ENCODE assay signal across 14 cellular contexts in the genomic region with DNA sequence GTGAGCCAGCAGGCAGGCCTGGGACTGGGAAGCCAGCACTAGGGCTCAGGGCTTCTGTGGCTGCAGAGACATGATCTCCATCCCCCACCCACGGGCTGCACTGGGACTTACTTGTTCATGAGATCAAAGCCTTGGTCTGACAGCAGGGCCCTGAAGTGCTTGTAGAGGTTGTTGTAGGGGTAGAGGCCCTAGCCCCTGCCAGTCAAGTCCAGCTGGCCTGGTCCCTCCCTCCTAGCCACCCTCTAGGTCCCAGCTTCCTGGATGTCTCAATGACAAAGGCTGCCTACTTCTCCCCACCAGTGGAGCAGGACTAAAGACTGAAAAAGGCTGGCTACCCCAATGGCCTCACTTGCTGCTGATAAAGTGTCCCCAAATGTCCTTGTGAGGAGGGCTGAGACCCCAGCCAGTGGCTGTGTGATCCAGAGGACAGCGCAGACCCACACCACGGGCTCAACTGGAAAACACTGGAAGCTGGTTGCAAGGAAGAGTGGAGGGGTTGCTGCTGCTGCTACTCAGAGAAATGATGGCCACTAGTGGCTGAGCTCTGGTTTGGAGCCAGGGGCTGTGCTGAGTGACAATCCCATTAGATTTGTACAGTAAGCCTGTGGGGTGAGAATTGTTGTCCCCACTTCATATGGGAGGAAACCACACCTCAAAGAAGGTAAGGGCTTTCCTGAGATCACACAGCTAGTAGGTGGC. TPM values are rescaled to one million over a fixed set of nuclear protein-coding genes. Genes with fewer than 3 reads are reported as not detected.
DNase-seq lines count a peak whose midpoint lies in the region; ATAC-seq and TF ChIP-seq lines count a peak whose summit lies in the region.
"Had no signal": no experiment of that assay in that cellular context is flagged by ENCODE, and none has a peak within 500 bp of the region (broad histone marks: within the 10 kb centered on the region; RNA-seq: fewer than 3 reads in every experiment).

No MANE protein-coding gene starts in this region.

- peaks cover 6% of the 10 kb centered on the region for H3K36me3 Mint-ChIP-seq in Calu3 (ENCODE audit: insufficient read depth, unreplicated experiment)
- H3K36me3 Mint-ChIP-seq in brain, result no peaks in the 10 kb centered on the region
- no peaks in the 10 kb centered on the region for H3K36me3 Mint-ChIP-seq in nephron progenitor cell (ENCODE audit: low read depth)
- H3K36me3 Mint-ChIP-seq: CD14-positive monocyte had no signal

- CTCF ChIA-PET in Calu3 (lab: Charles Lee), result interaction anchor here (0.6 kb wide), 1 partner anchor 66 kb away, joined by 3 read pairs; no protein-coding TSS in a partner anchor

- H3K27me3 ChIP-seq in HUES6 (ENCODE audit: control insufficient read depth, insufficient read depth, low read length), result peaks cover 49% of the 10 kb centered on the region
- H3K27me3 ChIP-seq: thyroid gland had no signal

- no peak overlapping the region for H3K27ac ChIP-seq in HUES6 (ENCODE audit: low read depth, low read length)
- H3K27ac ChIP-seq: adrenal gland, gastroesophageal sphincter, thyroid gland had no signal

- DNase-seq in Calu3 (no peak), nephron progenitor cell (no peak), C1 segment of cervical spinal cord (lab: John Stamatoyannopoulos, UW) (no peak)
- DNase-seq: cerebellar nuclear complex, kidney had no signal

- no TSS peak for BruUV-seq in Calu3 (replicated peaks; lab: Mats Ljungman, UMichigan)

- H3K9me3 ChIP-seq in HUES6 (ENCODE audit: control insufficient read depth, insufficient read depth, low read depth, low read length), result no peaks in the 10 kb centered on the region
- H3K9me3 ChIP-seq: adrenal gland, gastroesophageal sphincter, thyroid gland had no signal

- H3K36me3 ChIP-seq in HUES6 (ENCODE audit: control insufficient read depth, insufficient read depth, low read length), result no peaks in the 10 kb centered on the region; the same call in 1 of the 2 replicates
- H3K36me3 ChIP-seq: adrenal gland, gastroesophageal sphincter, thyroid gland had no signal

- no peak for ATAC-seq in HG03139 (IDR thresholded peaks at IDR 0.05; ENCODE audit: unreplicated experiment)
- ATAC-seq in GM21619 (IDR thresholded peaks at IDR 0.05; ENCODE audit: unreplicated experiment), result no peak

- H3K9ac ChIP-seq in HUES6 (ENCODE audit: low read length), result no peak overlapping the region

- TF ChIP-seq CTCF in Calu3 (IDR thresholded peaks at IDR 0.05; ENCODE audit: unreplicated experiment) (no peak), brain (conservative IDR thresholded peaks at IDR 0.05) (no peak), nephron progenitor cell (IDR thresholded peaks at IDR 0.05) (no peak)

- peak overlapping the region; percentile 67; the same call in 1 of the 2 replicates for H3K4me3 ChIP-seq in HUES6 (ENCODE audit: low read depth, low read length)

- intact Hi-C loops in Calu3 (cut with micrococcal nuclease; ENCODE audit: unreplicated experiment), result loop anchor here (10.0 kb wide), 1 partner anchor 319 kb away; the partner anchor contains the start of gene E2F2

- H3K9me3 Mint-ChIP-seq in Calu3 (ENCODE audit: low read depth, unreplicated experiment) (no peaks in the 10 kb centered on the region), brain (peaks cover 0 to 12% (median 0%) of the 10 kb centered on the region in 5 experiments), nephron progenitor cell (peaks cover 3% of the 10 kb centered on the region)

- H3K4me1 Mint-ChIP-seq in Calu3 (ENCODE audit: low read depth, unreplicated experiment), result peaks cover 16% of the 10 kb centered on the region
- H3K4me1 Mint-ChIP-seq in brain, result peaks cover 15% of the 10 kb centered on the region
- peaks cover 4% of the 10 kb centered on the region for H3K4me1 Mint-ChIP-seq in nephron progenitor cell

- H3K4me3 Mint-ChIP-seq in Calu3 (ENCODE audit: low read depth, unreplicated experiment), result peak overlapping the region; percentile 21
- peak overlapping the region in 4 of 5 experiments; percentile 45 to 73 (median 66) for H3K4me3 Mint-ChIP-seq in brain
- H3K4me3 Mint-ChIP-seq in nephron progenitor cell, result peak overlapping the region; percentile 66

- peaks cover 37% of the 10 kb centered on the region for H3K27me3 Mint-ChIP-seq in Calu3 (ENCODE audit: unreplicated experiment)
- peaks cover 78% of the 10 kb centered on the region for H3K27me3 Mint-ChIP-seq in brain
- peaks cover 67% of the 10 kb centered on the region for H3K27me3 Mint-ChIP-seq in nephron progenitor cell (ENCODE audit: low read depth, poor library complexity)

- no peak overlapping the region for H3K27ac Mint-ChIP-seq in Calu3 (ENCODE audit: unreplicated experiment)
- peak overlapping the region in 1 of 5 experiments; percentile 18 for H3K27ac Mint-ChIP-seq in brain
- no peak overlapping the region for H3K27ac Mint-ChIP-seq in nephron progenitor cell
- H3K27ac Mint-ChIP-seq: CD14-positive monocyte had no signal

- H3K4me1 ChIP-seq in HUES6 (ENCODE audit: control insufficient read depth, insufficient read depth, low read length), result peaks cover 17% of the 10 kb centered on the region; the same call in 1 of the 2 replicates

RNA-seq across cellular contexts. Expression of gene HTR1D, which starts 1.4 kb away (rescaled TPM):
- 1.1 and 1.7 TPM in 2 replicates for total RNA-seq in Calu3 (2022)
- 0.14 TPM for polyA plus RNA-seq in brain (ENCODE audit: insufficient read depth, low read depth, low replicate concordance)
- total RNA-seq: adrenal gland, mononuclear cell, thyroid gland had no signal
- polyA plus RNA-seq: CD14-positive monocyte had no signal

RNA-seq across cellular contexts. Expression of gene LUZP1, which starts 47.2 kb away (rescaled TPM):
- 17.4 and 19.2 TPM in 2 replicates for total RNA-seq in Calu3 (2022)
- polyA plus RNA-seq in brain (ENCODE audit: insufficient read depth, low read depth, low replicate concordance), result 6.7 TPM
